Comparison of ENCODE assay signal across 1 cellular context in the genomic region with DNA sequence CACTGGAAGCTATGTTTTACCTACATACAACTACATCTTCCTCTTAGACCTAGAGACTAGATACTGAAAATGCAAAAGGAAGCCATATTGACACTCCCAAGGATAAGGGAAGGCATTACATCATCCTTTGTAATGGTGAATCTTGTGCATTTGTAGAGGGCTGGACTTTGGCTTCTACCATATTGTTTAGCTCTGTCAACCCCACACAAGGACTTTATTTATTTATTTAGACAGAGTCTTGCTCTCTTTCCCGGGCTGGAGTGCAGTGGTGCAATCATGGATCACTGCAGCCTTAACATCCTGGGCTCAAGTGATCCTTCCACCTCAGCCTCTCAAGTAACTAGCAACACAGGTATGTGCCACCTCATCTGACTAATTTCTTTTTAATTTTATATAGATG.
A peak's percentile ranks its signal among the peaks of the same experiment; 100 is the strongest.
TF ChIP-seq lines count a peak whose summit lies in the region.

No MANE protein-coding gene starts in this region.

TF ChIP-seq in HepG2, 621 proteins besides CTCF, POLR2A, EP300 and RAD21 (continued from another document and continues in another):
- TF ChIP-seq ZNF281 (CRISPR knock-in tag; IDR thresholded peaks at IDR 0.05; ENCODE audit: borderline replicate concordance), result no peak
- no peak for TF ChIP-seq MLLT10 (CRISPR knock-in tag; IDR thresholded peaks at IDR 0.05)
- no peak for TF ChIP-seq ZNF276 (CRISPR knock-in tag; IDR thresholded peaks at IDR 0.05; ENCODE audit: low read depth)
- peak; percentile 16; the same call in 1 of the 2 replicates for TF ChIP-seq CREM (IDR thresholded peaks at IDR 0.05)
- no peak for TF ChIP-seq CREM (CRISPR knock-in tag; IDR thresholded peaks at IDR 0.05)
- TF ChIP-seq NCOA2 (CRISPR knock-in tag; IDR thresholded peaks at IDR 0.05), result 0 out of 2 replicates have a peak, but pooled peaks have one; percentile 32
- TF ChIP-seq HNF4A (CRISPR knock-in tag; IDR thresholded peaks at IDR 0.05), result peak; percentile 68
- no peak for TF ChIP-seq ZFP1 (CRISPR knock-in tag; IDR thresholded peaks at IDR 0.05)
- peak; percentile 72 for TF ChIP-seq CEBPG (CRISPR knock-in tag; IDR thresholded peaks at IDR 0.05)
- peak; percentile 51; the same call in 1 of the 2 replicates for TF ChIP-seq MED1 (CRISPR knock-in tag; IDR thresholded peaks at IDR 0.05)
- peak; percentile 27; the same call in 1 of the 2 replicates for TF ChIP-seq FOSL2 (CRISPR knock-in tag; IDR thresholded peaks at IDR 0.05)
- TF ChIP-seq TFE3 (CRISPR knock-in tag; IDR thresholded peaks at IDR 0.05), result no peak
- TF ChIP-seq SOX6 (IDR thresholded peaks at IDR 0.05), result no peak
- TF ChIP-seq SOX6 (CRISPR knock-in tag; IDR thresholded peaks at IDR 0.05), result peak; percentile 90
- TF ChIP-seq, protein P1, sequence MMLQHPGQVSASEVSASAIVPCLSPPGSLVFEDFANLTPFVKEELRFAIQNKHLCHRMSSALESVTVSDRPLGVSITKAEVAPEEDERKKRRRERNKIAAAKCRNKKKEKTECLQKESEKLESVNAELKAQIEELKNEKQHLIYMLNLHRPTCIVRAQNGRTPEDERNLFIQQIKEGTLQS (CRISPR knock-in tag; IDR thresholded peaks at IDR 0.05), result 0 out of 2 replicates have a peak, but pooled peaks have one; percentile 41
- peak; percentile 77 for TF ChIP-seq GATAD2A (CRISPR knock-in tag; IDR thresholded peaks at IDR 0.05)
- peak; percentile 36; the same call in 1 of the 2 replicates for TF ChIP-seq HNF4G (IDR thresholded peaks at IDR 0.05; ENCODE audit: borderline replicate concordance, low read depth, low read length)
- TF ChIP-seq HNF4G (CRISPR knock-in tag; IDR thresholded peaks at IDR 0.05; ENCODE audit: borderline replicate concordance, low read depth), result no peak
- peak; percentile 64; the same call in 1 of the 2 replicates for TF ChIP-seq HOMEZ (CRISPR knock-in tag; IDR thresholded peaks at IDR 0.05; ENCODE audit: low read depth)
- TF ChIP-seq, protein P2, sequence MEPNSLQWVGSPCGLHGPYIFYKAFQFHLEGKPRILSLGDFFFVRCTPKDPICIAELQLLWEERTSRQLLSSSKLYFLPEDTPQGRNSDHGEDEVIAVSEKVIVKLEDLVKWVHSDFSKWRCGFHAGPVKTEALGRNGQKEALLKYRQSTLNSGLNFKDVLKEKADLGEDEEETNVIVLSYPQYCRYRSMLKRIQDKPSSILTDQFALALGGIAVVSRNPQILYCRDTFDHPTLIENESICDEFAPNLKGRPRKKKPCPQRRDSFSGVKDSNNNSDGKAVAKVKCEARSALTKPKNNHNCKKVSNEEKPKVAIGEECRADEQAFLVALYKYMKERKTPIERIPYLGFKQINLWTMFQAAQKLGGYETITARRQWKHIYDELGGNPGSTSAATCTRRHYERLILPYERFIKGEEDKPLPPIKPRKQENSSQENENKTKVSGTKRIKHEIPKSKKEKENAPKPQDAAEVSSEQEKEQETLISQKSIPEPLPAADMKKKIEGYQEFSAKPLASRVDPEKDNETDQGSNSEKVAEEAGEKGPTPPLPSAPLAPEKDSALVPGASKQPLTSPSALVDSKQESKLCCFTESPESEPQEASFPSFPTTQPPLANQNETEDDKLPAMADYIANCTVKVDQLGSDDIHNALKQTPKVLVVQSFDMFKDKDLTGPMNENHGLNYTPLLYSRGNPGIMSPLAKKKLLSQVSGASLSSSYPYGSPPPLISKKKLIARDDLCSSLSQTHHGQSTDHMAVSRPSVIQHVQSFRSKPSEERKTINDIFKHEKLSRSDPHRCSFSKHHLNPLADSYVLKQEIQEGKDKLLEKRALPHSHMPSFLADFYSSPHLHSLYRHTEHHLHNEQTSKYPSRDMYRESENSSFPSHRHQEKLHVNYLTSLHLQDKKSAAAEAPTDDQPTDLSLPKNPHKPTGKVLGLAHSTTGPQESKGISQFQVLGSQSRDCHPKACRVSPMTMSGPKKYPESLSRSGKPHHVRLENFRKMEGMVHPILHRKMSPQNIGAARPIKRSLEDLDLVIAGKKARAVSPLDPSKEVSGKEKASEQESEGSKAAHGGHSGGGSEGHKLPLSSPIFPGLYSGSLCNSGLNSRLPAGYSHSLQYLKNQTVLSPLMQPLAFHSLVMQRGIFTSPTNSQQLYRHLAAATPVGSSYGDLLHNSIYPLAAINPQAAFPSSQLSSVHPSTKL (CRISPR knock-in tag; IDR thresholded peaks at IDR 0.05), result peak; percentile 78
- peak; percentile 85 for TF ChIP-seq ATF7 (IDR thresholded peaks at IDR 0.05)
- no peak for TF ChIP-seq ATF7 (CRISPR knock-in tag; IDR thresholded peaks at IDR 0.05)
- 0 out of 2 replicates have a peak, but pooled peaks have one; percentile 35 for TF ChIP-seq ZNF878 (CRISPR knock-in tag; IDR thresholded peaks at IDR 0.05)
- peak; percentile 62; the same call in 1 of the 2 replicates for TF ChIP-seq POGZ (CRISPR knock-in tag; IDR thresholded peaks at IDR 0.05)
- TF ChIP-seq SOX13 (IDR thresholded peaks at IDR 0.05), result peak; percentile 43; the same call in 1 of the 2 replicates
- TF ChIP-seq SOX13 (CRISPR knock-in tag; conservative IDR thresholded peaks at IDR 0.05 in 1 of 2, IDR thresholded peaks at IDR 0.05 in 1 of 2), result peak in 1 of 2 experiments; percentile 78; a peak in 2 of 4 replicates
- peak; percentile 26; the same call in 1 of the 2 replicates for TF ChIP-seq FOXK1 (CRISPR knock-in tag; IDR thresholded peaks at IDR 0.05; ENCODE audit: borderline replicate concordance, low read depth)
- TF ChIP-seq ZNF772 (CRISPR knock-in tag; IDR thresholded peaks at IDR 0.05), result no peak
- TF ChIP-seq ERF (CRISPR knock-in tag; IDR thresholded peaks at IDR 0.05), result peak; percentile 40; the same call in 1 of the 2 replicates
- peak; percentile 59; the same call in 1 of the 2 replicates for TF ChIP-seq MIER3 (CRISPR knock-in tag; IDR thresholded peaks at IDR 0.05; ENCODE audit: borderline replicate concordance)
- TF ChIP-seq THAP11 (CRISPR knock-in tag; IDR thresholded peaks at IDR 0.05), result peak; percentile 38; the same call in 1 of the 2 replicates
- peak; percentile 59; the same call in 1 of the 2 replicates for TF ChIP-seq RCOR2 (CRISPR knock-in tag; IDR thresholded peaks at IDR 0.05)
- TF ChIP-seq NAIF1 (CRISPR knock-in tag; IDR thresholded peaks at IDR 0.05; ENCODE audit: borderline replicate concordance), result no peak
- 0 out of 2 replicates have a peak, but pooled peaks have one; percentile 25 for TF ChIP-seq HMG20A (CRISPR knock-in tag; IDR thresholded peaks at IDR 0.05; ENCODE audit: borderline replicate concordance)
- TF ChIP-seq ZNF770 (CRISPR knock-in tag; IDR thresholded peaks at IDR 0.05), result peak; percentile 70; the same call in 1 of the 2 replicates
- TF ChIP-seq ATF4 (CRISPR knock-in tag; IDR thresholded peaks at IDR 0.05), result peak in 1 of 2 experiments; percentile 70; a peak in 2 of 4 replicates
- TF ChIP-seq ZMYM2 (CRISPR knock-in tag; IDR thresholded peaks at IDR 0.05), result peak; percentile 37; the same call in 1 of the 2 replicates
- no peak for TF ChIP-seq ZNF225 (CRISPR knock-in tag; IDR thresholded peaks at IDR 0.05)
- TF ChIP-seq ZNF644 (CRISPR knock-in tag; IDR thresholded peaks at IDR 0.05; ENCODE audit: low read depth), result peak; percentile 96
- peak; percentile 84 for TF ChIP-seq SOX5 (CRISPR knock-in tag; IDR thresholded peaks at IDR 0.05; ENCODE audit: borderline replicate concordance)
- no peak for TF ChIP-seq CREB1 (IDR thresholded peaks at IDR 0.05)
- 0 out of 2 replicates have a peak, but pooled peaks have one; percentile 30 for TF ChIP-seq CREB1 (CRISPR knock-in tag; IDR thresholded peaks at IDR 0.05)
- 0 out of 2 replicates have a peak, but pooled peaks have one; percentile 22 for TF ChIP-seq SAP130 (CRISPR knock-in tag; IDR thresholded peaks at IDR 0.05; ENCODE audit: low read depth)
- no peak for TF ChIP-seq POLR2AphosphoS5 (IDR thresholded peaks at IDR 0.05; ENCODE audit: low read depth, low read length)
